ENCODE assay signal across 9 cellular contexts in the genomic region with DNA sequence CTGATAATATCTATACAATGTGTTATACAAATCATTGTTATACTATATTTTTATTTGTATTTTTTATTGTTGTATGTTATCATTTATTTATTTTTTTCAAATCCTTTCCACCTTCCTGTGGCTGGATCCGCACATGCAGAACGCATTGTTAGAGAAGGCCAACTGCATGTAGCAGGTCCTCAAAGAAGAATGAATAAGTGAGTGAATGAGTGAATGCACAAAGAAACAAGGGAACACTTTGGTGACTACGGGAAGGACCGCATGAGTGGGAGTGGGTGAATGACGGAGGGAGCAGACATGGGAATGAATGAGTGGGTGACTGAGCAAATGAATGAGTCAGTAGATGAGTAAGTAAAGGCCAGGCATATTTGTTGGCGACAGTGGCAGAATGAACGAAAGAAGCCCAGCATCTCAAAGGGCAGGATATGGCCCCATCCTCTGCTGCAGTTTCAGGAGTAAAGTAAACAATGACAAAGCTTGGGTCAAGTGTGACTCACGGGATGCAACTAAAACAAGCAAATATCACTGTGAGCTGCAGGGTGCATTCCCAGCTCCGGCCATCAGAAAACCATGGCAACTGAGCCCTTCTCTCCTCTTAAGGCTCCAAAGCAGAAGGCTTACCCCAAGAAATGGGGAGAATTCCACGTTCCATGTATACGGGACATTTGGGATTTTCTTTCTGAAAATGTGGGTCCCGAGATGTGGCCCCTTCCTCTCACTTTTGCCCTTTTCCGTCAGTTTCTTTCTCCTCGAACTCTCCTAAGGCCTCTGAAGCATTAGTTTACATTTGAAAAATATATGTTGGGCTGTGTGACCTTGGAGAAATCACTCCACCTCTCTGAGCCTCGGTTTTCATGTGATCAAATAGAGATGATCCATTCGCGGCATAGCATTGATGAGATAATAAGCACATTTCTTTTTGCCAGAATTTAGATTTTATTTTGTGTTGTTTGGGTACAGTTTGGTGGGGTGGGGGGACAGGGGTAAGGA. TPM values are rescaled to one million over a fixed set of nuclear protein-coding genes. Genes with fewer than 3 reads are reported as not detected.
DNase-seq lines count a peak whose midpoint lies in the region; ATAC-seq and FAIRE-seq lines count a peak whose summit lies in the region.
"Had no signal": no experiment of that assay in that cellular context is flagged by ENCODE, and none has a peak within 500 bp of the region (broad histone marks: within the 10 kb centered on the region; RNA-seq: fewer than 3 reads in every experiment).

No MANE protein-coding gene starts in this region.

- H3K9me3 Mint-ChIP-seq in activated naive CD8-positive, alpha-beta T cell treated with anti-CD3 and anti-CD28 coated beads, Interleukin-2, amount 50 U/mL, for 24 hours, result peaks cover 10% of the 10 kb centered on the region
- peaks cover 11% of the 10 kb centered on the region for H3K9me3 Mint-ChIP-seq in activated naive CD8-positive, alpha-beta T cell treated with anti-CD3 and anti-CD28 coated beads for 36 hours

- no peak overlapping the region for H3K4me3 Mint-ChIP-seq in activated naive CD8-positive, alpha-beta T cell treated with anti-CD3 and anti-CD28 coated beads, Interleukin-2, amount 50 U/mL, for 24 hours
- no peak overlapping the region for H3K4me3 Mint-ChIP-seq in activated naive CD8-positive, alpha-beta T cell treated with anti-CD3 and anti-CD28 coated beads for 36 hours

- peaks cover 6% of the 10 kb centered on the region for H3K27me3 Mint-ChIP-seq in activated naive CD8-positive, alpha-beta T cell treated with anti-CD3 and anti-CD28 coated beads, Interleukin-2, amount 50 U/mL, for 24 hours
- H3K27me3 Mint-ChIP-seq in activated naive CD8-positive, alpha-beta T cell treated with anti-CD3 and anti-CD28 coated beads for 36 hours, result peaks cover 8% of the 10 kb centered on the region

- peak; percentile 95 for FAIRE-seq in urothelium cell line (lab: Jason Lieb, UNC)

- peak; percentile 58 for ATAC-seq in activated naive CD8-positive, alpha-beta T cell treated with anti-CD3 and anti-CD28 coated beads, Interleukin-2, amount 50 U/mL, for 24 hours
- ATAC-seq in GM18502 (IDR thresholded peaks at IDR 0.05; ENCODE audit: poor library complexity, unreplicated experiment), result no peak
- ATAC-seq in GM18520 (IDR thresholded peaks at IDR 0.05; ENCODE audit: unreplicated experiment), result no peak

- H3K36me3 Mint-ChIP-seq in activated naive CD8-positive, alpha-beta T cell treated with anti-CD3 and anti-CD28 coated beads, Interleukin-2, amount 50 U/mL, for 24 hours (ENCODE audit: low read depth), result no peaks in the 10 kb centered on the region
- no peaks in the 10 kb centered on the region for H3K36me3 Mint-ChIP-seq in activated naive CD8-positive, alpha-beta T cell treated with anti-CD3 and anti-CD28 coated beads for 36 hours

- no peak for DNase-seq in activated naive CD8-positive, alpha-beta T cell treated with anti-CD3 and anti-CD28 coated beads, Interleukin-2, amount 50 U/mL, for 24 hours
- DNase-seq in activated naive CD8-positive, alpha-beta T cell treated with anti-CD3 and anti-CD28 coated beads for 36 hours, result no peak
- DNase-seq in SHP77 (lab: John Stamatoyannopoulos, UW), result peak; percentile 69 to 75
- DNase-seq in foreskin melanocyte, result peak; percentile 92
- peak; percentile 96 for DNase-seq in urothelium cell line (ENCODE audit: low spot score)
- no peak for DNase-seq in germinal center (ENCODE audit: low spot score)
- DNase-seq: right cardiac atrium had no signal

- H3K27ac Mint-ChIP-seq in activated naive CD8-positive, alpha-beta T cell treated with anti-CD3 and anti-CD28 coated beads, Interleukin-2, amount 50 U/mL, for 24 hours, result no peak overlapping the region
- no peak overlapping the region for H3K27ac Mint-ChIP-seq in activated naive CD8-positive, alpha-beta T cell treated with anti-CD3 and anti-CD28 coated beads for 36 hours

- peaks cover 2% of the 10 kb centered on the region for H3K4me1 Mint-ChIP-seq in activated naive CD8-positive, alpha-beta T cell treated with anti-CD3 and anti-CD28 coated beads, Interleukin-2, amount 50 U/mL, for 24 hours
- H3K4me1 Mint-ChIP-seq in activated naive CD8-positive, alpha-beta T cell treated with anti-CD3 and anti-CD28 coated beads for 36 hours, result no peaks in the 10 kb centered on the region

RNA-seq across cellular contexts. Expression of a gene that starts 24.5 kb away (rescaled TPM):
- total RNA-seq in activated naive CD8-positive, alpha-beta T cell treated with anti-CD3 and anti-CD28 coated beads for 36 hours, result not detected

Comparison
In these comparisons a context has a peak if more than half of its experiments do, and no peak if none do; other contexts are left out.
1. DNase-seq: peak in SHP77 (2 of 2), foreskin melanocyte (single experiment) and urothelium cell line (single experiment); none in activated naive CD8-positive, alpha-beta T cell treated with anti-CD3 and anti-CD28 coated beads, Interleukin-2, amount 50 U/mL, for 24 hours (single experiment), activated naive CD8-positive, alpha-beta T cell treated with anti-CD3 and anti-CD28 coated beads for 36 hours (single experiment) and germinal center (single experiment).